Comparison of ENCODE assay signal across 23 cellular contexts in the genomic region with DNA sequence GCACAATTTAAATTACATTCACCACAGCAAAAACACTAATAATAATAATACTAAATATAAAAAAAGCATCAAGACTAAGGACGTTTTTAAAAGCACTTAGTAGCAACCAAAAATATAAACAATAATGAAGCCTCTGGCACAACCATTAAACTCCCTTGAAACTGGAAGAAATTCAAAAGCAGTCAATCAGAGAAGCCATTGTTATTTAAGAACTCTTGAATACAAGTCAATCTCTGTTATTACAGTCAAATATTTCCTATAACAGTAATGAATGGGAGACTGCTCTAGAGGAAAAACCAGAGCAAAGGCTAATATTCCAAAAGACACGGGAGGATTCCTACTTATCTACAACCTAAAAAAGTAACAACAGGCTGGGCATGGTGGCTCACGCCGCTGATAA.
DNase-seq lines count a peak whose midpoint lies in the region; ATAC-seq, FAIRE-seq and TF ChIP-seq lines count a peak whose summit lies in the region.
"Had no signal": no experiment of that assay in that cellular context is flagged by ENCODE, and none has a peak within 500 bp of the region (broad histone marks: within the 10 kb centered on the region; RNA-seq: fewer than 3 reads in every experiment).

No MANE protein-coding gene starts in this region.

- TF ChIP-seq CTCF in GM23338 (conservative IDR thresholded peaks at IDR 0.05; ENCODE audit: low read depth in 2 of 2) (no peak), RWPE1 (conservative IDR thresholded peaks at IDR 0.05; ENCODE audit: low read depth) (no peak), endothelial cell of umbilical vein (IDR thresholded peaks at IDR 0.05; ENCODE audit: extremely low read depth in 1 of 2, insufficient read depth in 1 of 2, low read depth in 1 of 2, low read length in 2 of 2) (no peak), upper lobe of left lung (IDR thresholded peaks at IDR 0.05) (no peak)

- H3K4me3 Mint-ChIP-seq in GM23338, result no peak overlapping the region

- FAIRE-seq in endothelial cell of umbilical vein (lab: Jason Lieb, UNC), result no peak
- FAIRE-seq: HTR-8/SVneo had no signal

- BruUV-seq in endothelial cell of umbilical vein (replicated peaks; lab: Mats Ljungman, UMichigan), result no TSS peak

- H3K4me1 ChIP-seq in GM23338 (ENCODE audit: insufficient read depth) (peaks cover 13% of the 10 kb centered on the region), endothelial cell of umbilical vein (ENCODE audit: control insufficient read depth, extremely low read depth, insufficient read depth, low read length) (no peaks in the 10 kb centered on the region), upper lobe of left lung (peaks cover 0 to 4% (median 0%) of the 10 kb centered on the region in 4 donors)
- H3K4me1 ChIP-seq: SJSA1 had no signal

- WGBS in upper lobe of left lung, 2 donors, result 62 to 74% methylated on average over 4 of the region's 4 CpGs

- no peak overlapping the region for H3K4me3 ChIP-seq in GM23338
- H3K4me3 ChIP-seq in endothelial cell of umbilical vein (replicated peaks in 1 of 3; ENCODE audit: insufficient read depth in 1 of 3, low read depth in 1 of 3, low read length in 3 of 3), result no peak overlapping the region
- no peak overlapping the region for H3K4me3 ChIP-seq in upper lobe of left lung
- H3K4me3 ChIP-seq: SJSA1 had no signal

- H3K36me3 Mint-ChIP-seq in GM23338 (ENCODE audit: low read depth), result no peaks in the 10 kb centered on the region; the same call in 2 of the 3 replicates

- H3K4me2 ChIP-seq in GM23338, result peak overlapping the region; percentile 6; the same call in 1 of the 2 replicates
- no peak overlapping the region for H3K4me2 ChIP-seq in endothelial cell of umbilical vein (ENCODE audit: insufficient read depth, low read length)

- peaks cover 2% of the 10 kb centered on the region for H3K27me3 Mint-ChIP-seq in GM23338 (ENCODE audit: insufficient read depth, low read depth, poor library complexity)

- no peaks in the 10 kb centered on the region for H3K36me3 ChIP-seq in GM23338 (ENCODE audit: insufficient read depth)
- H3K36me3 ChIP-seq in endothelial cell of umbilical vein (ENCODE audit: control insufficient read depth in 2 of 2, extremely low read depth in 1 of 2, insufficient read depth in 2 of 2, low read length in 2 of 2), result no peaks in the 10 kb centered on the region
- H3K36me3 ChIP-seq in upper lobe of left lung, result no peaks in the 10 kb centered on the region
- H3K36me3 ChIP-seq: SJSA1 had no signal

- DNase-seq in GM23338 (ENCODE audit: low spot score) (no peak), RWPE1 (ENCODE audit: low spot score) (no peak), endothelial cell of umbilical vein (ENCODE audit: low read depth, low spot score) (peak; percentile 26), pons (ENCODE audit: low spot score) (peak; percentile 79), upper lobe of left lung (no peak), left lobe of liver (ENCODE audit: low spot score) (no peak), Ammon's horn (ENCODE audit: low spot score) (no peak), NCI-H1092 (lab: John Stamatoyannopoulos, UW) (no peak)
- DNase-seq: ACHN, DMS 273 treated with DMSO at 0.1 percent for 48 hours, GDM1, HCEC 1CT, Kasumi-1, MM.1S, NCI-H1092 treated with DMSO at 0.1 percent for 48 hours, NCI-H2081, NCI-H226, NCI-H524, PC-3, SW 1271 had no signal

- no peaks in the 10 kb centered on the region for H3F3A ChIP-seq in GM23338 (replicated peaks; ENCODE audit: low read depth)

- dilution Hi-C loops in endothelial cell of umbilical vein (cut with MboI; ENCODE audit: extremely low pct_ligation_motif_present, low sequenced_read_pairs), result no loop called here

- H3K27ac ChIP-seq in GM23338 (ENCODE audit: low read depth) (no peak overlapping the region), RWPE1 (0 out of 2 replicates have a peak overlapping the region, but pooled peaks have one; percentile 23), endothelial cell of umbilical vein (ENCODE audit: insufficient read depth, low read depth, low read length) (no peak overlapping the region), upper lobe of left lung (no peak overlapping the region)
- H3K27ac ChIP-seq: C4-2B, SJSA1 had no signal

- H3K79me2 ChIP-seq in GM23338 (replicated peaks; ENCODE audit: insufficient read depth), result peaks cover 24% of the 10 kb centered on the region
- H3K79me2 ChIP-seq in endothelial cell of umbilical vein (ENCODE audit: control insufficient read depth, insufficient read depth, low read length), result peaks cover 16% of the 10 kb centered on the region

- TF ChIP-seq POLR2A in endothelial cell of umbilical vein (IDR thresholded peaks at IDR 0.05; ENCODE audit: low read depth, low read length), result no peak
- TF ChIP-seq POLR2A in upper lobe of left lung (IDR thresholded peaks at IDR 0.05), result no peak

- H4K20me1 ChIP-seq in GM23338 (replicated peaks; ENCODE audit: insufficient read depth) (0 out of 2 replicates have a peak, but pooled peaks cover 3% of the 10 kb centered on the region), endothelial cell of umbilical vein (replicated peaks; ENCODE audit: control insufficient read depth, extremely low read depth, insufficient read depth, low read length) (peaks cover 7% of the 10 kb centered on the region)

- CTCF ChIA-PET in RWPE1 (lab: Yijun Ruan, JAX) (interaction anchor here (0.6 kb wide), 1 partner anchor 76 kb away, joined by 3 read pairs; no protein-coding TSS in a partner anchor), endothelial cell of umbilical vein (lab: Charles Lee) (no interaction called here)

- H3K9me1 ChIP-seq in endothelial cell of umbilical vein (replicated peaks; ENCODE audit: control insufficient read depth, extremely low read depth, insufficient read depth, low read length), result no peaks in the 10 kb centered on the region

- no peaks in the 10 kb centered on the region for H3K9me2 ChIP-seq in GM23338 (ENCODE audit: insufficient read depth)

- peaks cover 10% of the 10 kb centered on the region; the same call in 2 of the 3 replicates for H3K4me1 Mint-ChIP-seq in GM23338

- H3K27me3 ChIP-seq in GM23338 (ENCODE audit: insufficient read depth) (no peaks in the 10 kb centered on the region), endothelial cell of umbilical vein (ENCODE audit: control insufficient read depth in 2 of 2, insufficient read depth in 2 of 2, low read length in 2 of 2) (no peaks in the 10 kb centered on the region), upper lobe of left lung (no peaks in the 10 kb centered on the region)
- H3K27me3 ChIP-seq: SJSA1 had no signal

- H3K9ac ChIP-seq in endothelial cell of umbilical vein (replicated peaks; ENCODE audit: extremely low read depth, insufficient read depth, low read length), result no peak overlapping the region

- intact Hi-C loops in endothelial cell of umbilical vein (cut with micrococcal nuclease), result no loop called here

- POLR2A ChIA-PET in RWPE1 (lab: Yijun Ruan, JAX; ENCODE audit: low non-redundant PET) (no interaction called here), endothelial cell of umbilical vein (lab: Charles Lee) (no interaction called here)

- H3K9me3 ChIP-seq in endothelial cell of umbilical vein (replicated peaks; ENCODE audit: control insufficient read depth, insufficient read depth, low read length), result no peaks in the 10 kb centered on the region
- H3K9me3 ChIP-seq in upper lobe of left lung, result peaks cover 0 to 3% (median 0%) of the 10 kb centered on the region in 4 donors
- H3K9me3 ChIP-seq: SJSA1 had no signal

- TF ChIP-seq EP300 in upper lobe of left lung (IDR thresholded peaks at IDR 0.05), result no peak

- H2AFZ ChIP-seq in GM23338, result no peak overlapping the region
- no peak overlapping the region for H2AFZ ChIP-seq in endothelial cell of umbilical vein (ENCODE audit: low read depth, low read length)

- ATAC-seq in GM23338 (no peak), upper lobe of left lung (ENCODE audit: low FRiP score in 2 of 2) (no peak), left lobe of liver (no peak)
- ATAC-seq: PC-3 had no signal

- peaks cover 6% of the 10 kb centered on the region for H3K9me3 Mint-ChIP-seq in GM23338

- no peak overlapping the region for H3K27ac Mint-ChIP-seq in GM23338

TF ChIP-seq in GM23338, 12 proteins besides CTCF, POLR2A, EP300 and RAD21 (continues in another document):
- TF ChIP-seq, protein P1, sequence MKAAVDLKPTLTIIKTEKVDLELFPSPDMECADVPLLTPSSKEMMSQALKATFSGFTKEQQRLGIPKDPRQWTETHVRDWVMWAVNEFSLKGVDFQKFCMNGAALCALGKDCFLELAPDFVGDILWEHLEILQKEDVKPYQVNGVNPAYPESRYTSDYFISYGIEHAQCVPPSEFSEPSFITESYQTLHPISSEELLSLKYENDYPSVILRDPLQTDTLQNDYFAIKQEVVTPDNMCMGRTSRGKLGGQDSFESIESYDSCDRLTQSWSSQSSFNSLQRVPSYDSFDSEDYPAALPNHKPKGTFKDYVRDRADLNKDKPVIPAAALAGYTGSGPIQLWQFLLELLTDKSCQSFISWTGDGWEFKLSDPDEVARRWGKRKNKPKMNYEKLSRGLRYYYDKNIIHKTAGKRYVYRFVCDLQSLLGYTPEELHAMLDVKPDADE (IDR thresholded peaks at IDR 0.05), result no peak
- TF ChIP-seq NANOG (IDR thresholded peaks at IDR 0.05; ENCODE audit: borderline replicate concordance), result no peak

TF ChIP-seq in endothelial cell of umbilical vein, 7 proteins besides CTCF, POLR2A, EP300 and RAD21:
- TF ChIP-seq JUN (IDR thresholded peaks at IDR 0.05; ENCODE audit: borderline replicate concordance, insufficient read depth, insufficient read length, low read depth), result no peak
- no peak for TF ChIP-seq MYC (IDR thresholded peaks at IDR 0.05; ENCODE audit: low read depth, low read length)
- TF ChIP-seq MAX (IDR thresholded peaks at IDR 0.05; ENCODE audit: insufficient read depth, insufficient read length), result no peak
- no peak for TF ChIP-seq EZH2 (IDR thresholded peaks at IDR 0.05; ENCODE audit: borderline replicate concordance, low read depth, low read length, severe bottlenecking)
- TF ChIP-seq POLR2AphosphoS5 (IDR thresholded peaks at IDR 0.05; ENCODE audit: insufficient read depth, low read depth, low read length), result no peak
- TF ChIP-seq GATA2 (IDR thresholded peaks at IDR 0.05; ENCODE audit: insufficient read depth, insufficient read length, low read depth, low read length), result no peak
- no peak for TF ChIP-seq FOS (IDR thresholded peaks at IDR 0.05; ENCODE audit: borderline replicate concordance, insufficient read depth, low read length)
TF ChIP-seq in endothelial cell of umbilical vein: peak in this region for 0.

Comparison
In these comparisons a context has a peak if more than half of its experiments do, and no peak if none do; other contexts are left out.
1. DNase-seq: peak in endothelial cell of umbilical vein (single experiment) and pons (single experiment); none in GM23338 (single experiment), RWPE1 (single experiment), upper lobe of left lung (0 of 2), left lobe of liver (single experiment), Ammon's horn (single experiment) and NCI-H1092 (single experiment).